In the genomic region with DNA sequence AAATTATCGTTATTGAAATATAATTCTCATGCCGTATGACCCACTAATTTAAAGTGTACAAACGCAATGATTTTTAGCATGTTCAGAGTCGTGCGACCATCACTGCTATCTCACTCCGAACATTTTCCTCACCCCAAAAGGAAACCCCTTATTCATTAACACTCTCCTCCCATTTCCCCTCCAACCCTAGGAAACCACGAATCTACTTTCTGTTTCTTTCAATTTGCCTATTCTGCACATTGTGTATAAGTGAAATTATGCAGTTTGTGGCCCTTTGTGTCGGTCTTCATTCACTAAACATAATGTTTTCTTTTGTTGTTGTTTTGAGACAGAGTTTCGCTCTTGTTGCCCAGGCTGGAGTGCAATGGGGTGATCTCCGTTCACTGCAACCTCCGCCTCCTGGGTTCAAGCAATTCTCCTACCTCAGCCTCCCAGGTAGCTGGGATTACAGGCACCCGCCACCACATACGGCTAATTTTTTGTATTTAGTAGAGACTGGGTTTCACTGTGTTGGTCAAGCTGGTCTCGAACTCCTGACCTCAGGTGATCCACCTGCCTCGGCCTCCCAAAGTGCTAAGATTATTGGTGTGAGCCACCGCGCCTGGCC, we compare ENCODE assay signal across 1 cellular context.
A peak's percentile ranks its signal among the peaks of the same experiment; 100 is the strongest.
TF ChIP-seq lines count a peak whose summit lies in the region.

No MANE protein-coding gene starts in this region.

TF ChIP-seq in K562, 482 proteins besides CTCF, POLR2A, EP300 and RAD21:
- TF ChIP-seq ARID4B (CRISPR knock-in tag; IDR thresholded peaks at IDR 0.05) (no peak), ZKSCAN1 (IDR thresholded peaks at IDR 0.05; ENCODE audit: low read depth, low read length) (no peak), ZNF316 (IDR thresholded peaks at IDR 0.05) (peak; percentile 29; the same call in 1 of the 2 replicates), EWSR1 (IDR thresholded peaks at IDR 0.05; ENCODE audit: borderline replicate concordance, low read depth, partially characterized antibody) (peak; percentile 51)
- TF ChIP-seq, protein P1, sequence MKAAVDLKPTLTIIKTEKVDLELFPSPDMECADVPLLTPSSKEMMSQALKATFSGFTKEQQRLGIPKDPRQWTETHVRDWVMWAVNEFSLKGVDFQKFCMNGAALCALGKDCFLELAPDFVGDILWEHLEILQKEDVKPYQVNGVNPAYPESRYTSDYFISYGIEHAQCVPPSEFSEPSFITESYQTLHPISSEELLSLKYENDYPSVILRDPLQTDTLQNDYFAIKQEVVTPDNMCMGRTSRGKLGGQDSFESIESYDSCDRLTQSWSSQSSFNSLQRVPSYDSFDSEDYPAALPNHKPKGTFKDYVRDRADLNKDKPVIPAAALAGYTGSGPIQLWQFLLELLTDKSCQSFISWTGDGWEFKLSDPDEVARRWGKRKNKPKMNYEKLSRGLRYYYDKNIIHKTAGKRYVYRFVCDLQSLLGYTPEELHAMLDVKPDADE (conservative IDR thresholded peaks at IDR 0.05; ENCODE audit: control insufficient read depth, low read depth, low read length), result no peak
- TF ChIP-seq, protein P2, sequence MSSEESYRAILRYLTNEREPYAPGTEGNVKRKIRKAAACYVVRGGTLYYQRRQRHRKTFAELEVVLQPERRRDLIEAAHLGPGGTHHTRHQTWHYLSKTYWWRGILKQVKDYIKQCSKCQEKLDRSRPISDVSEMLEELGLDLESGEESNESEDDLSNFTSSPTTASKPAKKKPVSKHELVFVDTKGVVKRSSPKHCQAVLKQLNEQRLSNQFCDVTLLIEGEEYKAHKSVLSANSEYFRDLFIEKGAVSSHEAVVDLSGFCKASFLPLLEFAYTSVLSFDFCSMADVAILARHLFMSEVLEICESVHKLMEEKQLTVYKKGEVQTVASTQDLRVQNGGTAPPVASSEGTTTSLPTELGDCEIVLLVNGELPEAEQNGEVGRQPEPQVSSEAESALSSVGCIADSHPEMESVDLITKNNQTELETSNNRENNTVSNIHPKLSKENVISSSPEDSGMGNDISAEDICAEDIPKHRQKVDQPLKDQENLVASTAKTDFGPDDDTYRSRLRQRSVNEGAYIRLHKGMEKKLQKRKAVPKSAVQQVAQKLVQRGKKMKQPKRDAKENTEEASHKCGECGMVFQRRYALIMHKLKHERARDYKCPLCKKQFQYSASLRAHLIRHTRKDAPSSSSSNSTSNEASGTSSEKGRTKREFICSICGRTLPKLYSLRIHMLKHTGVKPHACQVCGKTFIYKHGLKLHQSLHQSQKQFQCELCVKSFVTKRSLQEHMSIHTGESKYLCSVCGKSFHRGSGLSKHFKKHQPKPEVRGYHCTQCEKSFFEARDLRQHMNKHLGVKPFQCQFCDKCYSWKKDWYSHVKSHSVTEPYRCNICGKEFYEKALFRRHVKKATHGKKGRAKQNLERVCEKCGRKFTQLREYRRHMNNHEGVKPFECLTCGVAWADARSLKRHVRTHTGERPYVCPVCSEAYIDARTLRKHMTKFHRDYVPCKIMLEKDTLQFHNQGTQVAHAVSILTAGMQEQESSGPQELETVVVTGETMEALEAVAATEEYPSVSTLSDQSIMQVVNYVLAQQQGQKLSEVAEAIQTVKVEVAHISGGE (CRISPR knock-in tag; IDR thresholded peaks at IDR 0.05), result peak in 1 of 3 experiments; percentile 95; a peak in 2 of 6 replicates
TF ChIP-seq in K562: peak in this region for 3.
